8 cellular contexts compared by ENCODE assay signal in genomic region chr19:10565028-10565566, GRCh38. TPM values are rescaled to one million over a fixed set of nuclear protein-coding genes. Genes with fewer than 3 reads are reported as not detected.
DNase-seq lines count a peak whose midpoint lies in the region; ATAC-seq and TF ChIP-seq lines count a peak whose summit lies in the region.

No MANE protein-coding gene starts in this region.

- H3K56ac ChIP-seq in H9 (ENCODE audit: insufficient read length, low read depth, low read length), result no peak overlapping the region

- no peak overlapping the region for H2BK15ac ChIP-seq in H9 (ENCODE audit: low read depth, low read length)

- H3K18ac ChIP-seq in H9 (ENCODE audit: insufficient read length, low read depth, low read length), result no peak overlapping the region

- POLR2A ChIA-PET in activated naive CD8-positive, alpha-beta T cell treated with anti-CD3 and anti-CD28 coated beads, Interleukin-2, amount 10 ng/mL, durations not matched to agents 7 days and 5 days (lab: Charles Lee), result interaction anchor here (1.3 to 7.9 kb wide), 6 partner anchors 11 to 422 kb away, joined by 3 to 224 read pairs (median 4); partner anchors contain the start of gene ATG4D

- TF ChIP-seq CTCF in H9 (conservative IDR thresholded peaks at IDR 0.05) (0 out of 3 replicates have a peak, but pooled peaks have one; percentile 14), gastrocnemius medialis (IDR thresholded peaks at IDR 0.05 in 4 of 5, conservative IDR thresholded peaks at IDR 0.05 in 1 of 5) (no peak)

- H4K8ac ChIP-seq in H9 (replicated peaks; ENCODE audit: insufficient read length, low read depth, low read length), result no peak overlapping the region

- H3K79me2 ChIP-seq in H9 (ENCODE audit: insufficient read depth, low read length), result no peaks in the 10 kb centered on the region

- no peak overlapping the region for H2BK12ac ChIP-seq in H9 (ENCODE audit: insufficient read length, low read depth, low read length)

- in situ Hi-C loops in gastrocnemius medialis (cut with MboI; ENCODE audit: low sequenced_read_pairs in 4 of 4), result loop anchor here in 2 of 4 donors (10.0 to 25.0 kb wide), 2 partner anchors 60 to 153 kb away; partner anchors contain the start of genes CDC37 (in 1 of the 2), KEAP1 (in 1 of the 2) and PDE4A (in 1 of the 2)

- no peaks in the 10 kb centered on the region for H3K9me3 ChIP-seq in H9 (ENCODE audit: control insufficient read depth, low read depth, low read length)
- H3K9me3 ChIP-seq in right cardiac atrium (ENCODE audit: control insufficient read depth, low read length), result no peaks in the 10 kb centered on the region
- H3K9me3 ChIP-seq in gastrocnemius medialis, result no peaks in the 10 kb centered on the region

- peaks cover 10% of the 10 kb centered on the region for H3K23me2 ChIP-seq in H9 (ENCODE audit: insufficient read length, low read depth, low read length, poor library complexity, severe bottlenecking)

- no peak overlapping the region for H2BK5ac ChIP-seq in H9 (ENCODE audit: insufficient read length, low read length)

- no peaks in the 10 kb centered on the region for H3K27me3 ChIP-seq in H9 (ENCODE audit: insufficient read depth, low read length)
- no peaks in the 10 kb centered on the region for H3K27me3 ChIP-seq in right cardiac atrium (ENCODE audit: control insufficient read depth, insufficient read depth)
- no peaks in the 10 kb centered on the region for H3K27me3 ChIP-seq in gastrocnemius medialis

- no peaks in the 10 kb centered on the region for H3K4me1 ChIP-seq in H9 (ENCODE audit: insufficient read depth, low read length)
- H3K4me1 ChIP-seq in right cardiac atrium (ENCODE audit: control insufficient read depth, insufficient read depth, low read length), result no peaks in the 10 kb centered on the region
- H3K4me1 ChIP-seq in gastrocnemius medialis, result peaks cover 34 to 35% of the 10 kb centered on the region in 2 donors

- H3K4ac ChIP-seq in H9 (ENCODE audit: low read depth, low read length), result no peak overlapping the region

- no peak overlapping the region for H2BK20ac ChIP-seq in H9 (ENCODE audit: low read depth, low read length, poor library complexity, severe bottlenecking)

- no peak overlapping the region for H2BK120ac ChIP-seq in H9 (ENCODE audit: low read depth, low read length, poor library complexity, severe bottlenecking)

- peak overlapping the region; percentile 45 for H3K4me2 ChIP-seq in H9 (ENCODE audit: insufficient read depth, insufficient read length, low read length)

- ATAC-seq in activated naive CD8-positive, alpha-beta T cell treated with anti-CD3 and anti-CD28 coated beads, Interleukin-2, amount 10 ng/mL, durations not matched to agents 7 days and 5 days (ENCODE audit: low read depth), result no peak
- peak in 1 of 2 donors; percentile 14 for ATAC-seq in right cardiac atrium
- ATAC-seq in gastrocnemius medialis, result no peak
- ATAC-seq in GM19395 (IDR thresholded peaks at IDR 0.05; ENCODE audit: unreplicated experiment), result no peak
- no peak for ATAC-seq in HG02870 (IDR thresholded peaks at IDR 0.05; ENCODE audit: unreplicated experiment)

- H3K9ac ChIP-seq in H9 (ENCODE audit: extremely low read depth, insufficient read length, low read length), result peak overlapping the region; percentile 56

- no peaks in the 10 kb centered on the region for H3K79me1 ChIP-seq in H9 (ENCODE audit: insufficient read depth, low read depth, low read length, poor library complexity, severe bottlenecking)

- H3K14ac ChIP-seq in H9 (ENCODE audit: insufficient read depth, low read length), result peak overlapping the region; percentile 54; the same call in 1 of the 2 replicates

- peak; percentile 79 for DNase-seq in AG20443 (ENCODE audit: low spot score)
- peak; percentile 53 for DNase-seq in H9
- DNase-seq in RPMI8226, result peak; percentile 80
- DNase-seq in activated naive CD8-positive, alpha-beta T cell treated with anti-CD3 and anti-CD28 coated beads, Interleukin-2, amount 10 ng/mL, durations not matched to agents 7 days and 5 days, result no peak
- peak in 2 of 3 donors; percentile 51 to 77 for DNase-seq in right cardiac atrium
- no peak for DNase-seq in gastrocnemius medialis

- peaks cover 0 to 10% of the 10 kb centered on the region in 2 donors for H3K36me3 ChIP-seq in gastrocnemius medialis

- no peak for TF ChIP-seq POLR2A in gastrocnemius medialis (IDR thresholded peaks at IDR 0.05)

- H3K36me3 Mint-ChIP-seq in H9 (ENCODE audit: insufficient read depth in 1 of 3, low read depth in 3 of 3), result peaks cover 20 to 28% (median 22%) of the 10 kb centered on the region in 3 experiments; a peak in 6 of 7 replicates
- H3K36me3 Mint-ChIP-seq in activated naive CD8-positive, alpha-beta T cell treated with anti-CD3 and anti-CD28 coated beads, Interleukin-2, amount 10 ng/mL, durations not matched to agents 7 days and 5 days, result peaks cover 30% of the 10 kb centered on the region

- no peak overlapping the region for H4K5ac ChIP-seq in H9 (ENCODE audit: insufficient read length, low read depth, low read length)

- H2AFZ ChIP-seq in H9 (ENCODE audit: low read length), result no peak overlapping the region

- no peaks in the 10 kb centered on the region for H4K20me1 ChIP-seq in H9 (ENCODE audit: control insufficient read depth, insufficient read depth, insufficient read length)

- peak overlapping the region; percentile 94 to 99 (median 99) for H3K27ac Mint-ChIP-seq in H9
- peak overlapping the region; percentile 98 for H3K27ac Mint-ChIP-seq in activated naive CD8-positive, alpha-beta T cell treated with anti-CD3 and anti-CD28 coated beads, Interleukin-2, amount 10 ng/mL, durations not matched to agents 7 days and 5 days

- no peaks in the 10 kb centered on the region for H3K9me3 Mint-ChIP-seq in H9
- no peaks in the 10 kb centered on the region for H3K9me3 Mint-ChIP-seq in activated naive CD8-positive, alpha-beta T cell treated with anti-CD3 and anti-CD28 coated beads, Interleukin-2, amount 10 ng/mL, durations not matched to agents 7 days and 5 days

- intact Hi-C loops in right cardiac atrium (cut with DNase I) (loop anchor here in 1 of 4 donors (10.0 kb wide), 1 partner anchor 60 kb away; the partner anchor contains the start of gene KEAP1), gastrocnemius medialis (cut with DNase I; ENCODE audit: low total_unique reads) (loop anchor here (5.0 to 10.0 kb wide), 3 partner anchors 87 to 307 kb away; partner anchors contain the start of genes CARM1, ILF3 and TMED1)

- H3K4me3 ChIP-seq in right cardiac atrium (ENCODE audit: low read length) (peak overlapping the region; percentile 51), gastrocnemius medialis (peak overlapping the region; percentile 68 to 94 (median 86))

- WGBS in H9 (ENCODE audit: extremely low coverage, insufficient read length, low lambda C conversion rate), result no CpG with 5 or more reads among the region's 10 CpGs
- 27% methylated on average over 10 of the region's 10 CpGs for WGBS in right cardiac atrium

- H3K4me3 Mint-ChIP-seq in H9, result peak overlapping the region; percentile 97 to 99
- peak overlapping the region; percentile 99 for H3K4me3 Mint-ChIP-seq in activated naive CD8-positive, alpha-beta T cell treated with anti-CD3 and anti-CD28 coated beads, Interleukin-2, amount 10 ng/mL, durations not matched to agents 7 days and 5 days

- peaks cover 16% of the 10 kb centered on the region for H3K27me3 Mint-ChIP-seq in H9 (ENCODE audit: low read depth)
- no peaks in the 10 kb centered on the region for H3K27me3 Mint-ChIP-seq in activated naive CD8-positive, alpha-beta T cell treated with anti-CD3 and anti-CD28 coated beads, Interleukin-2, amount 10 ng/mL, durations not matched to agents 7 days and 5 days

- no peak overlapping the region for H4K91ac ChIP-seq in H9 (ENCODE audit: insufficient read length, low read depth, low read length)

- no peak overlapping the region for H2AK5ac ChIP-seq in H9 (ENCODE audit: insufficient read length, low read length)

- no peak overlapping the region for H3T11ph ChIP-seq in H9 (ENCODE audit: low read length)

- H3K23ac ChIP-seq in H9 (ENCODE audit: insufficient read length, low read depth, low read length), result no peak overlapping the region

- peaks cover 31 to 33% of the 10 kb centered on the region in 2 experiments for H3K4me1 Mint-ChIP-seq in H9
- H3K4me1 Mint-ChIP-seq in activated naive CD8-positive, alpha-beta T cell treated with anti-CD3 and anti-CD28 coated beads, Interleukin-2, amount 10 ng/mL, durations not matched to agents 7 days and 5 days, result peaks cover 32% of the 10 kb centered on the region

- H3K27ac ChIP-seq in H9 (ENCODE audit: insufficient read length, low read depth, low read length) (no peak overlapping the region), right cardiac atrium (ENCODE audit: low read length) (peak overlapping the region; percentile 54), gastrocnemius medialis (peak overlapping the region; percentile 84 to 92 (median 92))

RNA-seq across cellular contexts. Expression of gene KRI1, which starts 0.7 kb away (rescaled TPM):
- total RNA-seq in H9 (2021), result 57.4 and 63.8 TPM in 2 replicates
- 10 to 100 TPM; 76.2 to 85.4 TPM for total RNA-seq in activated naive CD8-positive, alpha-beta T cell treated with anti-CD3 and anti-CD28 coated beads, Interleukin-2, amount 10 ng/mL, durations not matched to agents 7 days and 5 days
- total RNA-seq in right cardiac atrium, result 10 to 100 TPM; 10.5 to 13.0 (median 12.1) TPM
- polyA plus RNA-seq in right cardiac atrium, result 9.3 TPM
- total RNA-seq in gastrocnemius medialis, result 10 to 100 TPM; 16.8 to 24.1 (median 19.9) TPM

RNA-seq across cellular contexts. Expression of gene CDKN2D, which starts 3.7 kb away (rescaled TPM):
- total RNA-seq in H9 (2021), result 2.8 and 3.7 TPM in 2 replicates
- 10 to 100 TPM; 93.0 to 95.9 TPM for total RNA-seq in activated naive CD8-positive, alpha-beta T cell treated with anti-CD3 and anti-CD28 coated beads, Interleukin-2, amount 10 ng/mL, durations not matched to agents 7 days and 5 days
- 1 to 10 TPM; 6.1 to 7.6 (median 7.0) TPM for total RNA-seq in right cardiac atrium
- 9.4 TPM for polyA plus RNA-seq in right cardiac atrium
- total RNA-seq in gastrocnemius medialis, result 10 to 100 TPM in 3 of 4 donors, 1 to 10 TPM in 1; 7.3 to 18.1 (median 13.4) TPM

RNA-seq across cellular contexts. Expression of gene ATG4D, which starts 21.4 kb away (rescaled TPM):
- total RNA-seq in H9 (2021) (55.2 and 55.8 TPM in 2 replicates), right cardiac atrium (10 to 100 TPM; 45.1 to 54.0 (median 48.9) TPM), gastrocnemius medialis (100 to 1,000 TPM in 2 of 4 donors, 10 to 100 TPM in 2; 67.6 to 127 (median 96.0) TPM)
- total RNA-seq in activated naive CD8-positive, alpha-beta T cell treated with anti-CD3 and anti-CD28 coated beads, Interleukin-2, amount 10 ng/mL, durations not matched to agents 7 days and 5 days, result 10 to 100 TPM; 50.4 to 66.6 TPM
- 48.0 TPM for polyA plus RNA-seq in right cardiac atrium

RNA-seq across cellular contexts. Expression of gene AP1M2, which starts 22.0 kb away (rescaled TPM):
- total RNA-seq in H9 (2021) (146 and 150 TPM in 2 replicates), right cardiac atrium (not detected), gastrocnemius medialis (under 1 TPM in 1 of 4 donors, not detected in 3; 0.32 TPM)
- total RNA-seq in activated naive CD8-positive, alpha-beta T cell treated with anti-CD3 and anti-CD28 coated beads, Interleukin-2, amount 10 ng/mL, durations not matched to agents 7 days and 5 days, result not detected
- 0.09 TPM for polyA plus RNA-seq in right cardiac atrium

RNA-seq across cellular contexts. Expression of gene S1PR5, which starts 47.9 kb away (rescaled TPM):
- total RNA-seq in H9 (2021), result 7.1 and 8.1 TPM in 2 replicates
- total RNA-seq in activated naive CD8-positive, alpha-beta T cell treated with anti-CD3 and anti-CD28 coated beads, Interleukin-2, amount 10 ng/mL, durations not matched to agents 7 days and 5 days, result 1 to 10 TPM; 3.3 to 4.7 TPM
- under 1 TPM in 3 of 4 donors, not detected in 1; 0.15 to 0.31 (median 0.19) TPM for total RNA-seq in right cardiac atrium
- 0.16 TPM for polyA plus RNA-seq in right cardiac atrium
- not detected for total RNA-seq in gastrocnemius medialis

Comparison
In these comparisons a context has a peak if more than half of its experiments do, and no peak if none do; other contexts are left out.
1. DNase-seq: peak in AG20443 (single experiment), H9 (single experiment), RPMI8226 (single experiment) and right cardiac atrium (2 of 3); none in activated naive CD8-positive, alpha-beta T cell treated with anti-CD3 and anti-CD28 coated beads, Interleukin-2, amount 10 ng/mL, durations not matched to agents 7 days and 5 days (single experiment) and gastrocnemius medialis (0 of 2).
2. RNA of gene CDKN2D, which starts 3.7 kb away (total RNA-seq): 93.0 to 95.9 TPM in activated naive CD8-positive, alpha-beta T cell treated with anti-CD3 and anti-CD28 coated beads, Interleukin-2, amount 10 ng/mL, durations not matched to agents 7 days and 5 days; 7.3 to 18.1 TPM in gastrocnemius medialis, 6.1 to 7.6 TPM in right cardiac atrium and 2.8 to 3.7 TPM in H9; every median in the first group is over 4 times any median in the second.